ENCODE assay signal across 1 cellular context in genomic region chr15:63048115-63048985, GRCh38.
TF ChIP-seq lines count a peak whose summit lies in the region.

No MANE protein-coding gene starts in this region.

TF ChIP-seq in HepG2, 621 proteins besides CTCF, POLR2A, EP300 and RAD21 (continued from another document and continues in another):
- TF ChIP-seq GLMP (CRISPR knock-in tag; IDR thresholded peaks at IDR 0.05; ENCODE audit: borderline replicate concordance): no peak
- TF ChIP-seq ZFP62 (CRISPR knock-in tag; IDR thresholded peaks at IDR 0.05): no peak
- peak; percentile 51; the same call in 1 of the 2 replicates for TF ChIP-seq ZNF343 (CRISPR knock-in tag; IDR thresholded peaks at IDR 0.05)
- no peak for TF ChIP-seq AFF4 (CRISPR knock-in tag; IDR thresholded peaks at IDR 0.05)
- TF ChIP-seq, protein P1, sequence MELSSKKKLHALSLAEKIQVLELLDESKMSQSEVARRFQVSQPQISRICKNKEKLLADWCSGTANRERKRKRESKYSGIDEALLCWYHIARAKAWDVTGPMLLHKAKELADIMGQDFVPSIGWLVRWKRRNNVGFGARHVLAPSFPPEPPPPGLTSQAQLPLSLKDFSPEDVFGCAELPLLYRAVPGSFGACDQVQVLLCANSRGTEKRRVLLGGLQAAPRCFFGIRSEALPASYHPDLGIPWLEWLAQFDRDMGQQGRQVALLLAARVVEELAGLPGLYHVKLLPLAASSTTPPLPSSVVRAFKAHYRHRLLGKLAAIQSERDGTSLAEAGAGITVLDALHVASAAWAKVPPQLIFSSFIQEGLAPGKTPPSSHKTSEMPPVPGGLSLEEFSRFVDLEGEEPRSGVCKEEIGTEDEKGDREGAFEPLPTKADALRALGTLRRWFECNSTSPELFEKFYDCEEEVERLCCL (CRISPR knock-in tag; IDR thresholded peaks at IDR 0.05; ENCODE audit: borderline replicate concordance): no peak
- peak; percentile 53 for TF ChIP-seq NFKB2 (CRISPR knock-in tag; IDR thresholded peaks at IDR 0.05; ENCODE audit: borderline replicate concordance)
- TF ChIP-seq, protein P2, sequence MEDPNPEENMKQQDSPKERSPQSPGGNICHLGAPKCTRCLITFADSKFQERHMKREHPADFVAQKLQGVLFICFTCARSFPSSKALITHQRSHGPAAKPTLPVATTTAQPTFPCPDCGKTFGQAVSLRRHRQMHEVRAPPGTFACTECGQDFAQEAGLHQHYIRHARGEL (CRISPR knock-in tag; IDR thresholded peaks at IDR 0.05): no peak
- peak; percentile 67 for TF ChIP-seq RXRA (CRISPR knock-in tag; IDR thresholded peaks at IDR 0.05)
- TF ChIP-seq ZNF616 (CRISPR knock-in tag; IDR thresholded peaks at IDR 0.05; ENCODE audit: low read depth): no peak
- TF ChIP-seq, protein P3, sequence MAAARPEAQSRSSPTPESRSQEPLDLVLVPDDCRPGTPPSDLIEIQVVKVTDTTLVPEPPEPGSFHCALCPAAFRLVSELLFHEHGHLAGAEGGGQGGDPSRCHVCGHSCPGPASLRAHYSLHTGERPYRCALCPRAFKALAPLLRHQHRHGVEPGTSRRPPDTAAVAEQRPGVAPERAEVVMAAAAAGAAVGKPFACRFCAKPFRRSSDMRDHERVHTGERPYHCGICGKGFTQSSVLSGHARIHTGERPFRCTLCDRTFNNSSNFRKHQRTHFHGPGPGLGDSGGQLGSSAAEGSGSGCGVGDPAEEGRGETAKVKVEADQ (CRISPR knock-in tag; IDR thresholded peaks at IDR 0.05; ENCODE audit: borderline replicate concordance): peak; percentile 73; the same call in 1 of the 2 replicates
- TF ChIP-seq MEF2D (CRISPR knock-in tag; IDR thresholded peaks at IDR 0.05): peak; percentile 63; the same call in 1 of the 2 replicates
- TF ChIP-seq ZNF746 (CRISPR knock-in tag; IDR thresholded peaks at IDR 0.05): 0 out of 2 replicates have a peak, but pooled peaks have one; percentile 21
- TF ChIP-seq GTF2F1 (IDR thresholded peaks at IDR 0.05; ENCODE audit: low read length): no peak
- TF ChIP-seq, protein P4, sequence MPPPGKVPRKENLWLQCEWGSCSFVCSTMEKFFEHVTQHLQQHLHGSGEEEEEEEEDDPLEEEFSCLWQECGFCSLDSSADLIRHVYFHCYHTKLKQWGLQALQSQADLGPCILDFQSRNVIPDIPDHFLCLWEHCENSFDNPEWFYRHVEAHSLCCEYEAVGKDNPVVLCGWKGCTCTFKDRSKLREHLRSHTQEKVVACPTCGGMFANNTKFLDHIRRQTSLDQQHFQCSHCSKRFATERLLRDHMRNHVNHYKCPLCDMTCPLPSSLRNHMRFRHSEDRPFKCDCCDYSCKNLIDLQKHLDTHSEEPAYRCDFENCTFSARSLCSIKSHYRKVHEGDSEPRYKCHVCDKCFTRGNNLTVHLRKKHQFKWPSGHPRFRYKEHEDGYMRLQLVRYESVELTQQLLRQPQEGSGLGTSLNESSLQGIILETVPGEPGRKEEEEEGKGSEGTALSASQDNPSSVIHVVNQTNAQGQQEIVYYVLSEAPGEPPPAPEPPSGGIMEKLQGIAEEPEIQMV (CRISPR knock-in tag; IDR thresholded peaks at IDR 0.05; ENCODE audit: low read depth): peak; percentile 93
- TF ChIP-seq ZNF512 (CRISPR knock-in tag; IDR thresholded peaks at IDR 0.05): no peak
- TF ChIP-seq ZNF883 (CRISPR knock-in tag; IDR thresholded peaks at IDR 0.05; ENCODE audit: not compliant biosample characterization): peak; percentile 49
- TF ChIP-seq ZNF432 (CRISPR knock-in tag; IDR thresholded peaks at IDR 0.05; ENCODE audit: borderline replicate concordance): no peak
- no peak; the same call in none of the 2 replicates for TF ChIP-seq DZIP1 (CRISPR knock-in tag; IDR thresholded peaks at IDR 0.05)
- TF ChIP-seq ZMYM4 (CRISPR knock-in tag; IDR thresholded peaks at IDR 0.05): peak; percentile 86
- no peak for TF ChIP-seq NFIC (IDR thresholded peaks at IDR 0.05; ENCODE audit: low read length)
- no peak for TF ChIP-seq NFE2 (CRISPR knock-in tag; IDR thresholded peaks at IDR 0.05)
- TF ChIP-seq ZNF710 (CRISPR knock-in tag; IDR thresholded peaks at IDR 0.05; ENCODE audit: borderline replicate concordance): peak; percentile 47; the same call in 1 of the 2 replicates
- TF ChIP-seq ZNF75D (CRISPR knock-in tag; IDR thresholded peaks at IDR 0.05; ENCODE audit: borderline replicate concordance): no peak
- TF ChIP-seq SAP130 (CRISPR knock-in tag; IDR thresholded peaks at IDR 0.05; ENCODE audit: low read depth): peak; percentile 89
- no peak for TF ChIP-seq CERS6 (CRISPR knock-in tag; IDR thresholded peaks at IDR 0.05)
- TF ChIP-seq SP140L (CRISPR knock-in tag; IDR thresholded peaks at IDR 0.05; ENCODE audit: borderline replicate concordance): no peak
- 0 out of 2 replicates have a peak, but pooled peaks have one; percentile 21 for TF ChIP-seq RFXANK (CRISPR knock-in tag; IDR thresholded peaks at IDR 0.05)
- TF ChIP-seq NCOA1 (CRISPR knock-in tag; IDR thresholded peaks at IDR 0.05): no peak
- TF ChIP-seq NRL (CRISPR knock-in tag; IDR thresholded peaks at IDR 0.05; ENCODE audit: borderline replicate concordance): no peak; the same call in none of the 2 replicates
- TF ChIP-seq, protein P5, sequence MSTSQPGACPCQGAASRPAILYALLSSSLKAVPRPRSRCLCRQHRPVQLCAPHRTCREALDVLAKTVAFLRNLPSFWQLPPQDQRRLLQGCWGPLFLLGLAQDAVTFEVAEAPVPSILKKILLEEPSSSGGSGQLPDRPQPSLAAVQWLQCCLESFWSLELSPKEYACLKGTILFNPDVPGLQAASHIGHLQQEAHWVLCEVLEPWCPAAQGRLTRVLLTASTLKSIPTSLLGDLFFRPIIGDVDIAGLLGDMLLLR (CRISPR knock-in tag; IDR thresholded peaks at IDR 0.05): peak; percentile 66; the same call in 1 of the 2 replicates
- no peak for TF ChIP-seq CREB1 (IDR thresholded peaks at IDR 0.05)
- no peak for TF ChIP-seq CREB1 (CRISPR knock-in tag; IDR thresholded peaks at IDR 0.05)
- peak; percentile 17; the same call in 1 of the 2 replicates for TF ChIP-seq MIER3 (CRISPR knock-in tag; IDR thresholded peaks at IDR 0.05; ENCODE audit: borderline replicate concordance)
- TF ChIP-seq MIXL1 (CRISPR knock-in tag; IDR thresholded peaks at IDR 0.05): no peak
- peak; percentile 80; the same call in 1 of the 2 replicates for TF ChIP-seq ZNF253 (CRISPR knock-in tag; IDR thresholded peaks at IDR 0.05; ENCODE audit: borderline replicate concordance)
- TF ChIP-seq PREB (CRISPR knock-in tag; IDR thresholded peaks at IDR 0.05): no peak
- no peak for TF ChIP-seq ELF4 (CRISPR knock-in tag; IDR thresholded peaks at IDR 0.05; ENCODE audit: borderline replicate concordance)
- no peak for TF ChIP-seq JARID2 (CRISPR knock-in tag; IDR thresholded peaks at IDR 0.05; ENCODE audit: insufficient replicate concordance)
- TF ChIP-seq, protein P6, sequence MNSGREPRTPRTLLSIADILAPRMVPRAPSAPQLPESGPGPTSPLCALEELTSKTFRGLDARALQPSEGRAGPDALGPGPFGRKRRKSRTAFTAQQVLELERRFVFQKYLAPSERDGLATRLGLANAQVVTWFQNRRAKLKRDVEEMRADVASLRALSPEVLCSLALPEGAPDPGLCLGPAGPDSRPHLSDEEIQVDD (CRISPR knock-in tag; IDR thresholded peaks at IDR 0.05; ENCODE audit: borderline replicate concordance): 0 out of 2 replicates have a peak, but pooled peaks have one; percentile 78
- no peak for TF ChIP-seq NBN (conservative IDR thresholded peaks at IDR 0.05)
- 0 out of 2 replicates have a peak, but pooled peaks have one; percentile 62 for TF ChIP-seq CENPBD1 (CRISPR knock-in tag; IDR thresholded peaks at IDR 0.05; ENCODE audit: borderline replicate concordance, low read depth)
- no peak for TF ChIP-seq ZNF382 (CRISPR knock-in tag; IDR thresholded peaks at IDR 0.05; ENCODE audit: borderline replicate concordance)
